8 cellular contexts compared by ENCODE assay signal in genomic region chr9:104991144-104991953, GRCh38.
DNase-seq lines count a peak whose midpoint lies in the region; ATAC-seq and TF ChIP-seq lines count a peak whose summit lies in the region.

No MANE protein-coding gene starts in this region.

- peak overlapping the region; percentile 89 for H3K27ac ChIP-seq in colonic mucosa

- ATAC-seq in GM18907 (IDR thresholded peaks at IDR 0.05; ENCODE audit: unreplicated experiment) (peak; percentile 89), HG03175 (IDR thresholded peaks at IDR 0.05; ENCODE audit: unreplicated experiment) (peak; percentile 94)

- H3K4me3 Mint-ChIP-seq in activated CD4-positive, alpha-beta T cell treated with anti-CD3 and anti-CD28 coated beads, Interleukin-2, amount 10 ng/mL, durations not matched to agents 24 days and 14 days: peak overlapping the region; percentile 88

- H3K4me1 Mint-ChIP-seq in activated CD4-positive, alpha-beta T cell treated with anti-CD3 and anti-CD28 coated beads, Interleukin-2, amount 10 ng/mL, durations not matched to agents 24 days and 14 days: peaks cover 29% of the 10 kb centered on the region

- H3K27me3 Mint-ChIP-seq in activated CD4-positive, alpha-beta T cell treated with anti-CD3 and anti-CD28 coated beads, Interleukin-2, amount 10 ng/mL, durations not matched to agents 24 days and 14 days: peaks cover 46% of the 10 kb centered on the region

- peak overlapping the region; percentile 82 for H3K27ac Mint-ChIP-seq in activated CD4-positive, alpha-beta T cell treated with anti-CD3 and anti-CD28 coated beads, Interleukin-2, amount 10 ng/mL, durations not matched to agents 24 days and 14 days

- DNase-seq in AG04449 (ENCODE audit: low read depth, low spot score) (no peak), NCI-H524 (lab: John Stamatoyannopoulos, UW) (peak; percentile 81 to 89), colonic mucosa (peak; percentile 91), left kidney (ENCODE audit: low read depth, low spot score) (peak; percentile 92)
- DNase-seq in activated CD4-positive, alpha-beta T cell treated with anti-CD3 and anti-CD28 coated beads, Interleukin-2, amount 10 ng/mL, durations not matched to agents 24 days and 14 days: peak; percentile 93
- peak; percentile 88 for DNase-seq in stimulated activated CD4-positive, alpha-beta T cell treated with anti-CD3 and anti-CD28 coated beads, Interleukin-1b, Interleukin-23, amount 100 ng/mL, for 48 hours

- CTCF ChIA-PET in AG04449 (lab: Yijun Ruan, JAX): interaction anchor here (1.5 kb wide), 1 partner anchor 128 kb away, joined by 9 read pairs; no protein-coding TSS in a partner anchor

- intact Hi-C loops in activated CD4-positive, alpha-beta T cell treated with anti-CD3 and anti-CD28 coated beads, Interleukin-2, amount 10 ng/mL, durations not matched to agents 24 days and 14 days (cut with micrococcal nuclease): loop anchor here (1.0 to 10.0 kb wide), 9 partner anchors 23 to 413 kb away; partner anchors contain the start of genes ABCA1, NIPSNAP3A and SLC44A1
- intact Hi-C loops in colonic mucosa (cut with DNase I): no loop called here

- TF ChIP-seq CTCF in AG04449 (IDR thresholded peaks at IDR 0.05; ENCODE audit: insufficient read depth, low read length, missing control alignments): no peak
- TF ChIP-seq CTCF in colonic mucosa (IDR thresholded peaks at IDR 0.05): no peak

- no peaks in the 10 kb centered on the region for H3K36me3 Mint-ChIP-seq in activated CD4-positive, alpha-beta T cell treated with anti-CD3 and anti-CD28 coated beads, Interleukin-2, amount 10 ng/mL, durations not matched to agents 24 days and 14 days (ENCODE audit: low read depth)

- H3K27me3 ChIP-seq in colonic mucosa: no peaks in the 10 kb centered on the region

- no peaks in the 10 kb centered on the region for H3K36me3 ChIP-seq in colonic mucosa

- no peaks in the 10 kb centered on the region for H3K9me3 ChIP-seq in colonic mucosa

- H3K9me3 Mint-ChIP-seq in activated CD4-positive, alpha-beta T cell treated with anti-CD3 and anti-CD28 coated beads, Interleukin-2, amount 10 ng/mL, durations not matched to agents 24 days and 14 days: no peaks in the 10 kb centered on the region

- H3K4me1 ChIP-seq in colonic mucosa: peaks cover 11% of the 10 kb centered on the region

- peak overlapping the region; percentile 80 to 97 for H3K9ac ChIP-seq in colonic mucosa (ENCODE audit: low read depth in 2 of 2, low read length in 2 of 2)

- POLR2A ChIA-PET in AG04449 (lab: Yijun Ruan, JAX): interaction anchor here (0.8 to 1.2 kb wide), 3 partner anchors 23 to 141 kb away, joined by 3 to 8 read pairs (median 5); no protein-coding TSS in a partner anchor

- H3K4me3 ChIP-seq in AG04449 (ENCODE audit: low read depth, low read length): peak overlapping the region; percentile 71
- peak overlapping the region; percentile 60 for H3K4me3 ChIP-seq in colonic mucosa
